10 cellular contexts compared by ENCODE assay signal in the genomic region with DNA sequence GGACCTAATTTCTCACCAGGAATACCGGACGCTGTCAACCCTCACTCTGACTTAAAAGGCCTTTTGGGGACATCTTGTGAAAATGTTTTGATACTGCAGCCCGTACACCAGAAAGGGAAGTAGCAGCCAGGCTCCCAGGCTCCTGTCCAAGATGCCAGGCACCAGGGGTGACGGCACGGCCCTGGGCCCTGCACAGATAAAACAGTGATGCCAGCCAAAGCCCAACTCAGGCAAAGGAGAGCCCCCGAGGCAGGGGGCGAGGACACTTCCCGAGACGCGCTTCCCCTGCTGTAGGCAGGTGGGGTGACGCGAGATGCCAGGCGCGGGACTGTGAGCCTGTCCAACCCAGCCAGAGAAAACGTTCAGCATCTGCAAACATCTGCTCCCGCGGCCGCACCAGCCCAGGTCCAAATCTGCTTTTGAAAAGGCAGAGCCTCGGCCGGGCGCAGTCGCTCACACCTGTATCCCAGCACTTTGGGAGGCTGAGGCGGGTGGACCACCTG. TPM values are rescaled to one million over a fixed set of nuclear protein-coding genes. Genes with fewer than 3 reads are reported as not detected.
DNase-seq lines count a peak whose midpoint lies in the region; ATAC-seq, FAIRE-seq and TF ChIP-seq lines count a peak whose summit lies in the region.
"Had no signal": no experiment of that assay in that cellular context is flagged by ENCODE, and none has a peak within 500 bp of the region (broad histone marks: within the 10 kb centered on the region; RNA-seq: fewer than 3 reads in every experiment).

No MANE protein-coding gene starts in this region.

- H3K27ac Mint-ChIP-seq in brain, result no peak overlapping the region
- no peak overlapping the region for H3K27ac Mint-ChIP-seq in activated T-cell treated with anti-CD3 and anti-CD28 coated beads, Interleukin-2, amount 50 U/mL, for 72 hours
- H3K27ac Mint-ChIP-seq: activated naive CD4-positive, alpha-beta T cell treated with anti-CD3 and anti-CD28 coated beads, Interleukin-2, amount 50 U/mL, for 24 hours had no signal

- no peak overlapping the region for H3K27ac ChIP-seq in lung (ENCODE audit: low read depth in 1 of 2, low read length in 1 of 2)

- no peak for ATAC-seq in lung (ENCODE audit: insufficient read depth, low FRiP score)
- no peak for ATAC-seq in activated T-cell treated with anti-CD3 and anti-CD28 coated beads, Interleukin-2, amount 50 U/mL, for 72 hours (replicated peaks in 1 of 2)

- no peaks in the 10 kb centered on the region for H3K4me1 Mint-ChIP-seq in brain
- H3K4me1 Mint-ChIP-seq in activated T-cell treated with anti-CD3 and anti-CD28 coated beads, Interleukin-2, amount 50 U/mL, for 72 hours (ENCODE audit: low read depth), result peaks cover 16% of the 10 kb centered on the region

- no peaks in the 10 kb centered on the region for H3K27me3 Mint-ChIP-seq in brain
- no peaks in the 10 kb centered on the region for H3K27me3 Mint-ChIP-seq in activated T-cell treated with anti-CD3 and anti-CD28 coated beads, Interleukin-2, amount 50 U/mL, for 72 hours (ENCODE audit: low read depth)
- H3K27me3 Mint-ChIP-seq: activated naive CD4-positive, alpha-beta T cell treated with anti-CD3 and anti-CD28 coated beads, Interleukin-2, amount 50 U/mL, for 24 hours had no signal

- peak; percentile 31 for TF ChIP-seq CTCF in D721Med (IDR thresholded peaks at IDR 0.05; ENCODE audit: insufficient read depth, missing control alignments)
- TF ChIP-seq CTCF in brain (conservative IDR thresholded peaks at IDR 0.05), result peak; percentile 29 to 42
- TF ChIP-seq CTCF in lung (IDR thresholded peaks at IDR 0.05; ENCODE audit: control extremely low read depth, extremely low read depth), result peak; percentile 14

- H3K4me3 ChIP-seq in lung, result no peak overlapping the region

- peaks cover 0 to 2% of the 10 kb centered on the region in 2 donors for H3K4me1 ChIP-seq in lung (ENCODE audit: control insufficient read depth in 2 of 2, insufficient read depth in 2 of 2, low read length in 2 of 2)

- 51 to 56% methylated on average over 23 of the region's 23 CpGs for WGBS in lung, 2 donors

- H3K36me3 ChIP-seq in lung (ENCODE audit: control insufficient read depth in 2 of 2, insufficient read depth in 2 of 2, low read length in 2 of 2), result peaks cover 0 to 2% of the 10 kb centered on the region in 2 donors

- no peaks in the 10 kb centered on the region for H3K36me3 Mint-ChIP-seq in brain
- peaks cover 0 to 3% of the 10 kb centered on the region in 2 donors for H3K36me3 Mint-ChIP-seq in activated T-cell treated with anti-CD3 and anti-CD28 coated beads, Interleukin-2, amount 50 U/mL, for 72 hours (ENCODE audit: insufficient read depth in 2 of 2)
- H3K36me3 Mint-ChIP-seq: activated naive CD4-positive, alpha-beta T cell treated with anti-CD3 and anti-CD28 coated beads, Interleukin-2, amount 50 U/mL, for 24 hours had no signal

- no peaks in the 10 kb centered on the region for H3K9me3 ChIP-seq in lung (ENCODE audit: control insufficient read depth in 2 of 2, insufficient read depth in 1 of 2, low read length in 1 of 2)

- no peaks in the 10 kb centered on the region for H3K27me3 ChIP-seq in lung (ENCODE audit: control insufficient read depth, insufficient read depth)

- no peaks in the 10 kb centered on the region for H3K9me3 Mint-ChIP-seq in brain
- H3K9me3 Mint-ChIP-seq in activated T-cell treated with anti-CD3 and anti-CD28 coated beads, Interleukin-2, amount 50 U/mL, for 72 hours, result no peaks in the 10 kb centered on the region
- H3K9me3 Mint-ChIP-seq: activated naive CD4-positive, alpha-beta T cell treated with anti-CD3 and anti-CD28 coated beads, Interleukin-2, amount 50 U/mL, for 24 hours had no signal

- H3K4me3 Mint-ChIP-seq in brain, result peak overlapping the region in 1 of 5 experiments; percentile 39
- H3K4me3 Mint-ChIP-seq in activated T-cell treated with anti-CD3 and anti-CD28 coated beads, Interleukin-2, amount 50 U/mL, for 72 hours, result no peak overlapping the region
- H3K4me3 Mint-ChIP-seq: activated naive CD4-positive, alpha-beta T cell treated with anti-CD3 and anti-CD28 coated beads, Interleukin-2, amount 50 U/mL, for 24 hours had no signal

- DNase-seq in D721Med (ENCODE audit: insufficient read length, low spot score) (no peak), MV-4-11 (lab: John Stamatoyannopoulos, UW) (peak; percentile 65), lung (ENCODE audit: low spot score) (no peak), putamen (ENCODE audit: low spot score) (no peak), NCI-H2081 treated with DMSO at 0.1 percent for 48 hours (lab: John Stamatoyannopoulos, UW) (no peak)
- DNase-seq in activated T-cell treated with anti-CD3 and anti-CD28 coated beads, Interleukin-2, amount 50 U/mL, for 72 hours, result no peak
- DNase-seq in stimulated activated CD4-positive, alpha-beta T cell treated with anti-CD3 and anti-CD28 coated beads, Interleukin-1b, Interleukin-23, amount 100 ng/mL, for 48 hours, result no peak

- FAIRE-seq in D721Med (lab: Jason Lieb, UNC), result no peak
- FAIRE-seq: GM18507 had no signal

RNA-seq across cellular contexts. Expression of a gene that starts 15.7 kb away (rescaled TPM):
- polyA plus RNA-seq in brain (ENCODE audit: insufficient read depth, low read depth, low replicate concordance) (25.2 TPM), lung (10 to 100 TPM; 36.8 to 44.3 TPM)
- 10 to 100 TPM; 17.3 to 23.3 TPM for total RNA-seq in lung
- 10 to 100 TPM; 62.2 to 71.3 TPM for total RNA-seq in activated T-cell treated with anti-CD3 and anti-CD28 coated beads, Interleukin-2, amount 50 U/mL, for 72 hours

RNA-seq across cellular contexts. Expression of a gene that starts 56.4 kb away (rescaled TPM):
- polyA plus RNA-seq in brain (ENCODE audit: insufficient read depth, low read depth, low replicate concordance), result 10.9 TPM
- total RNA-seq in lung, result 1 to 10 TPM; 5.9 to 7.7 TPM
- polyA plus RNA-seq in lung, result 1 to 10 TPM; 3.7 to 6.7 TPM
- under 1 TPM; 0.24 to 0.56 TPM for total RNA-seq in activated T-cell treated with anti-CD3 and anti-CD28 coated beads, Interleukin-2, amount 50 U/mL, for 72 hours

Comparison
In these comparisons a context has a peak if more than half of its experiments do, and no peak if none do; other contexts are left out.
1. RNA of a gene that starts 56.4 kb away (total RNA-seq): 5.9 to 7.7 TPM in lung; 0.24 to 0.56 TPM in activated T-cell treated with anti-CD3 and anti-CD28 coated beads, Interleukin-2, amount 50 U/mL, for 72 hours; every median in the first group is over 4 times any median in the second.
2. Peak in every context shown above with its lines, with median percentiles within 50 percentile points of each other: CTCF ChIP-seq.